In genomic region chr18:11004951-11005350, GRCh38 we compare ENCODE assay signal across 18 cellular contexts.
DNase-seq lines count a peak whose midpoint lies in the region; TF ChIP-seq lines count a peak whose summit lies in the region.
"Had no signal": no experiment of that assay in that cellular context is flagged by ENCODE, and none has a peak within 500 bp of the region (broad histone marks: within the 10 kb centered on the region; RNA-seq: fewer than 3 reads in every experiment).

No MANE protein-coding gene starts in this region.

- H3K27ac ChIP-seq in esophagus squamous epithelium = peak overlapping the region; percentile 12 to 19 (median 16)
- H3K27ac ChIP-seq: GM23248, heart left ventricle had no signal

- H3K27ac Mint-ChIP-seq in Calu3 (ENCODE audit: unreplicated experiment) (peak overlapping the region; percentile 87), progenitor cell of endocrine pancreas (peak overlapping the region; percentile 89)

- no peak for TF ChIP-seq POLR2A in esophagus squamous epithelium (IDR thresholded peaks at IDR 0.05)

- peak overlapping the region; percentile 53 for H3K4me3 Mint-ChIP-seq in Calu3 (ENCODE audit: low read depth, unreplicated experiment)
- H3K4me3 Mint-ChIP-seq in progenitor cell of endocrine pancreas (ENCODE audit: low read depth) = peak overlapping the region; percentile 29

- H3K4me1 Mint-ChIP-seq in Calu3 (ENCODE audit: low read depth, unreplicated experiment) (peaks cover 30% of the 10 kb centered on the region), progenitor cell of endocrine pancreas (ENCODE audit: low read depth) (peaks cover 25% of the 10 kb centered on the region)

- H3K4me3 ChIP-seq in esophagus squamous epithelium = no peak overlapping the region
- H3K4me3 ChIP-seq: dorsolateral prefrontal cortex, GM23248, heart left ventricle, Peyer's patch had no signal

- H3K27me3 Mint-ChIP-seq in Calu3 (ENCODE audit: unreplicated experiment) (no peaks in the 10 kb centered on the region), progenitor cell of endocrine pancreas (no peaks in the 10 kb centered on the region)

- BruUV-seq in Calu3 (replicated peaks; lab: Mats Ljungman, UMichigan) = TSS peak; percentile 69

- TF ChIP-seq CTCF in Calu3 (IDR thresholded peaks at IDR 0.05; ENCODE audit: unreplicated experiment) (no peak), esophagus squamous epithelium (IDR thresholded peaks at IDR 0.05) (no peak), progenitor cell of endocrine pancreas (IDR thresholded peaks at IDR 0.05; ENCODE audit: unreplicated experiment) (no peak)

- H3K36me3 ChIP-seq in esophagus squamous epithelium = no peaks in the 10 kb centered on the region
- H3K36me3 ChIP-seq: heart left ventricle, Peyer's patch had no signal

- H3K9me3 ChIP-seq in esophagus squamous epithelium = no peaks in the 10 kb centered on the region
- H3K9me3 ChIP-seq: heart left ventricle, Peyer's patch had no signal

- intact Hi-C loops in Calu3 (cut with micrococcal nuclease; ENCODE audit: unreplicated experiment) = no loop called here
- intact Hi-C loops in esophagus squamous epithelium (cut with DNase I) = no loop called here

- peaks cover 5% of the 10 kb centered on the region for H3K36me3 Mint-ChIP-seq in Calu3 (ENCODE audit: insufficient read depth, unreplicated experiment)
- no peaks in the 10 kb centered on the region for H3K36me3 Mint-ChIP-seq in progenitor cell of endocrine pancreas (ENCODE audit: insufficient read depth)

- H3K9me3 Mint-ChIP-seq in Calu3 (ENCODE audit: low read depth, unreplicated experiment) = peaks cover 2% of the 10 kb centered on the region
- peaks cover 7% of the 10 kb centered on the region for H3K9me3 Mint-ChIP-seq in progenitor cell of endocrine pancreas (ENCODE audit: low read depth)

- CTCF ChIA-PET in Calu3 (lab: Charles Lee) = interaction anchor here (0.9 kb wide), 1 partner anchor 206 kb away, joined by 5 read pairs; no protein-coding TSS in a partner anchor

- H3K27me3 ChIP-seq in esophagus squamous epithelium = no peaks in the 10 kb centered on the region
- H3K27me3 ChIP-seq: heart left ventricle, Peyer's patch had no signal

- H3K4me1 ChIP-seq in esophagus squamous epithelium = peaks cover 0 to 19% (median 0%) of the 10 kb centered on the region in 3 donors
- H3K4me1 ChIP-seq: heart left ventricle, Peyer's patch had no signal

- no peak for DNase-seq in Calu3
- DNase-seq in NCI-H526 treated with DMSO at 0.1 percent for 48 hours (lab: John Stamatoyannopoulos, UW) = peak; percentile 12
- DNase-seq in esophagus squamous epithelium (lab: John Stamatoyannopoulos, UW) = no peak
- no peak for DNase-seq in progenitor cell of endocrine pancreas (ENCODE audit: low spot score, unreplicated experiment)
- DNase-seq in D341Med (ENCODE audit: low spot score) = no peak
- DNase-seq in NCI-H446 (lab: John Stamatoyannopoulos, UW) = no peak
- DNase-seq in NCI-H1048 (lab: John Stamatoyannopoulos, UW) = no peak
- no peak for DNase-seq in hypothalamus (lab: John Stamatoyannopoulos, UW)
- DNase-seq: activated CD4-positive, alpha-beta T cell treated with anti-CD3 and anti-CD28 coated beads, Interleukin-2, amount 50 U/mL, for 48 hours; activated naive CD4-positive, alpha-beta T cell treated with anti-CD3 and anti-CD28 coated beads, Interleukin-2, amount 50 U/mL, for 16 hours; activated T-cell treated with anti-CD3 and anti-CD28 coated beads, Interleukin-2, amount 50 U/mL, for 1 hour; dorsolateral prefrontal cortex; heart left ventricle; NCI-H1694 treated with DMSO at 0.1 percent for 48 hours; stimulated activated CD4-positive, alpha-beta T cell treated with anti-CD3 and anti-CD28 coated beads, Interleukin-1b, Interleukin-23, amount 100 ng/mL, for 48 hours; SW 1271 had no signal
